Comparison of ENCODE assay signal across 17 cellular contexts in the genomic region with DNA sequence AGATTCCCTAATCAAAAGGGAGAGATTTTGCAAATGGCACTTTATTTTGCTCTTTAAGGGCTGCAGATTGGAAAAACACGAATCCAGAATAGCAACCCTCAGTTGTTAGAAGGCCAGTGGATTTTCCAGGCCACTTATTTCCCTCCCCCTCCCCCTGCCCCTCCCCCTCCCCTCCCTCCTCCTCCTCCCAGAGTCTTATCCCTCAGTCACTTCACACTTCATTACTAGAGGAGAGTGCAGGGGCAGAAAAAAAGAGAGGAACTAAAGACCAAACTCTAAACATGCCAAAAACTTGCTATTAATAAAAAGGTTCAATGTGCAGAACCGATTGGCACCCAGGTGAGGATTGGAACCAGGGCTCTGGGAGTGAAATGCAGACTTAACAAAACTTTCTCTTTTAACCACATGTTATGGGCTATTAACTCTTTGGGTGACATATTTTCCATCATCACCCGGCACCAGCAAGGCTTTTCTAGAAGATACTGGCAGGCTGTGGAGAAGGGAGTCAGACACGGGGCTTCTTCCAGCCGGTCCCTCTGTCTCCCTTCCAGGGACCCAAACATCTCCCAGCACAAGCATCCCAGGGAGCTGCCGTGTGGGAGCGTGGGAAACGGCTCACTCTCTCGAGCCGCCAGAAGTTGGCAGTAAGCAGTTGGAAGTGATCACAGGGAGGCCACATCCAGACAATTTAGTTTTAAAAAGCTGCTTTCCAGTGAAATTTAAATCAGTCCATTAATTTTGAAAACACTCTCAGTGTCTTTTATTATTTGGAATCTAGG. TPM values are rescaled to one million over a fixed set of nuclear protein-coding genes. Genes with fewer than 3 reads are reported as not detected.
A peak's percentile ranks its signal among the peaks of the same experiment; 100 is the strongest.
DNase-seq lines count a peak whose midpoint lies in the region; ATAC-seq, FAIRE-seq and TF ChIP-seq lines count a peak whose summit lies in the region.
"Had no signal": no experiment of that assay in that cellular context is flagged by ENCODE, and none has a peak within 500 bp of the region (broad histone marks: within the 10 kb centered on the region; RNA-seq: fewer than 3 reads in every experiment).

No MANE protein-coding gene starts in this region.

- no peak overlapping the region for H3K27ac ChIP-seq in BLaER1 treated with 17β-estradiol and CSF1 and Interleukin-3, amounts not matched to agents 10 nM and 100 nM
- H3K27ac ChIP-seq in GM12878 (ENCODE audit: control insufficient read depth, insufficient read depth): no peak overlapping the region
- H3K27ac ChIP-seq in osteoblast (ENCODE audit: low read depth, low read length): no peak overlapping the region
- H3K27ac ChIP-seq: C4-2B, pancreas, SJSA1 had no signal

- no peak for TF ChIP-seq CTCF in GM12878 (IDR thresholded peaks at IDR 0.05 in 2 of 3, conservative IDR thresholded peaks at IDR 0.05 in 1 of 3; ENCODE audit: control insufficient read depth in 2 of 3, extremely low read depth in 1 of 3, insufficient read depth in 1 of 3, low read depth in 3 of 3, low read length in 3 of 3)
- no peak for TF ChIP-seq CTCF in osteoblast (IDR thresholded peaks at IDR 0.05; ENCODE audit: extremely low read depth, low read depth, low read length)

- no peak for TF ChIP-seq RAD21 in GM12878 (IDR thresholded peaks at IDR 0.05; ENCODE audit: insufficient read depth, low read depth, low read length)

- no peaks in the 10 kb centered on the region for H3K27me3 ChIP-seq in BLaER1 treated with 17β-estradiol and CSF1 and Interleukin-3, amounts not matched to agents 10 nM and 100 nM
- H3K27me3 ChIP-seq in GM12878 (replicated peaks in 1 of 2; ENCODE audit: control insufficient read depth in 2 of 2, insufficient read depth in 2 of 2, low read length in 1 of 2) (no peaks in the 10 kb centered on the region), osteoblast (ENCODE audit: insufficient read depth, low read length) (no peaks in the 10 kb centered on the region)
- H3K27me3 ChIP-seq: pancreas, SJSA1 had no signal

- CTCF ChIA-PET in GM12878 (lab: Yijun Ruan, JAX): interaction anchor here (0.6 to 0.9 kb wide), 2 partner anchors 9 to 11 kb away, joined by 3 to 4 read pairs; no protein-coding TSS in a partner anchor

- 61% methylated on average over 10 of the region's 10 CpGs for WGBS in GM12878 (ENCODE audit: insufficient coverage, insufficient replicate concordance, low lambda C conversion rate, missing lambda C conversion rate)

- POLR2A ChIA-PET in GM12878 (lab: Charles Lee): interaction anchor here (0.6 to 1.1 kb wide), 2 partner anchors 51 to 707 kb away, joined by 3 read pairs; no protein-coding TSS in a partner anchor

- RAD21 ChIA-PET in GM12878 (lab: Charles Lee; ENCODE audit: unreplicated experiment): interaction anchor here (0.9 kb wide), 1 partner anchor 79 kb away, joined by 3 read pairs; no protein-coding TSS in a partner anchor

- H3K9me3 ChIP-seq in BLaER1 treated with 17β-estradiol and CSF1 and Interleukin-3, amounts not matched to agents 10 nM and 100 nM (replicated peaks in 1 of 11): 0 out of 22 replicates have a peak, but pooled peaks cover 0 to 5% (median 0%) of the 10 kb centered on the region in 11 experiments
- H3K9me3 ChIP-seq in GM12878 (replicated peaks; ENCODE audit: control insufficient read depth, insufficient read depth, low read length): no peaks in the 10 kb centered on the region; the same call in 2 of the 3 replicates
- no peaks in the 10 kb centered on the region for H3K9me3 ChIP-seq in osteoblast (ENCODE audit: low read depth, low read length)
- H3K9me3 ChIP-seq: pancreas, SJSA1 had no signal

- H3K79me2 ChIP-seq in GM12878 (ENCODE audit: control insufficient read depth, insufficient read depth, low read length): peaks cover 6% of the 10 kb centered on the region
- H3K79me2 ChIP-seq in osteoblast (ENCODE audit: insufficient read depth, low read length): no peaks in the 10 kb centered on the region

- TF ChIP-seq POLR2A in GM12878 (IDR thresholded peaks at IDR 0.05; ENCODE audit: low read depth, low read length): no peak

- peaks cover 15 to 28% (median 18%) of the 10 kb centered on the region in 10 experiments for H3K4me1 ChIP-seq in BLaER1 treated with 17β-estradiol and CSF1 and Interleukin-3, amounts not matched to agents 10 nM and 100 nM
- H3K4me1 ChIP-seq in GM12878 (ENCODE audit: control insufficient read depth, insufficient read depth, low read length) (peaks cover 3% of the 10 kb centered on the region; the same call in 1 of the 2 replicates), osteoblast (ENCODE audit: insufficient read depth, low read length) (peaks cover 7% of the 10 kb centered on the region)
- H3K4me1 ChIP-seq: pancreas, SJSA1 had no signal

- no peaks in the 10 kb centered on the region for H4K20me1 ChIP-seq in BLaER1 treated with 17β-estradiol and CSF1 and Interleukin-3, amounts not matched to agents 10 nM and 100 nM
- no peaks in the 10 kb centered on the region for H4K20me1 ChIP-seq in GM12878 (ENCODE audit: control insufficient read depth, insufficient read depth)
- no peaks in the 10 kb centered on the region for H4K20me1 ChIP-seq in osteoblast (ENCODE audit: insufficient read depth, low read length)

- no peak overlapping the region for H3K9ac ChIP-seq in BLaER1 treated with 17β-estradiol and CSF1 and Interleukin-3, amounts not matched to agents 10 nM and 100 nM
- no peak overlapping the region for H3K9ac ChIP-seq in GM12878 (ENCODE audit: control insufficient read depth, insufficient read depth, low read length)

- intact Hi-C loops in GM12878 (cut with micrococcal nuclease; ENCODE audit: unreplicated experiment) (no loop called here), left cardiac atrium (cut with DNase I) (loop anchor here in 1 of 2 donors (10.0 kb wide), 1 partner anchor 46 kb away; no protein-coding TSS in a partner anchor)

- FAIRE-seq in GM12878 (lab: Jason Lieb, UNC) (peak; percentile 41), frontal cortex (lab: Jason Lieb, UNC) (no peak)
- FAIRE-seq: pancreas, TTC549 had no signal

- H3K36me3 ChIP-seq in BLaER1 treated with 17β-estradiol and CSF1 and Interleukin-3, amounts not matched to agents 10 nM and 100 nM: no peaks in the 10 kb centered on the region
- H3K36me3 ChIP-seq in GM12878 (ENCODE audit: control insufficient read depth in 2 of 2, insufficient read depth in 2 of 2, low read length in 1 of 2): no peaks in the 10 kb centered on the region
- no peaks in the 10 kb centered on the region for H3K36me3 ChIP-seq in osteoblast (ENCODE audit: insufficient read depth, low read length)
- H3K36me3 ChIP-seq: pancreas had no signal

- H2AFZ ChIP-seq in GM12878 (ENCODE audit: control insufficient read depth, low read depth, low read length): no peak overlapping the region
- H2AFZ ChIP-seq in osteoblast (ENCODE audit: low read length): peak overlapping the region; percentile 73

- no TSS peak for BruUV-seq in GM12878 (replicated peaks; lab: Mats Ljungman, UMichigan)

- peak overlapping the region in 10 of 11 experiments; percentile 6 to 74 (median 66); a peak in 15 of 22 replicates for H3K4me2 ChIP-seq in BLaER1 treated with 17β-estradiol and CSF1 and Interleukin-3, amounts not matched to agents 10 nM and 100 nM
- H3K4me2 ChIP-seq in GM12878 (ENCODE audit: control insufficient read depth, insufficient read depth): no peak overlapping the region
- H3K4me2 ChIP-seq in osteoblast (ENCODE audit: insufficient read depth, low read length): peak overlapping the region; percentile 73

- no peak overlapping the region for H3K4me3 ChIP-seq in BLaER1 treated with 17β-estradiol and CSF1 and Interleukin-3, amounts not matched to agents 10 nM and 100 nM
- H3K4me3 ChIP-seq in GM12878: no peak overlapping the region
- peak overlapping the region; percentile 51 for H3K4me3 ChIP-seq in osteoblast (ENCODE audit: insufficient read depth, low read length)
- H3K4me3 ChIP-seq: pancreas, SJSA1 had no signal

- peak; percentile 69 for ATAC-seq in GM12878
- ATAC-seq in left cardiac atrium: peak; percentile 69 to 75
- no peak for ATAC-seq in HG03457 (IDR thresholded peaks at IDR 0.05; ENCODE audit: unreplicated experiment)
- ATAC-seq: pancreas; stimulated activated naive B cell treated with anti-CD40 and anti-IgM and Interleukin-4, amounts not matched to agents 10 μg/mL and 1 μg/mL and 100 μg/mL, for 72 hours had no signal

- SMC1A ChIA-PET in GM12878 (lab: Charles Lee; ENCODE audit: uncharacterized antibody, unreplicated experiment): interaction anchor here (1.3 kb wide), 1 partner anchor 79 kb away, joined by 3 read pairs; no protein-coding TSS in a partner anchor

- DNase-seq in GM12878 (ENCODE audit: low read depth, low spot score) (no peak), left cardiac atrium (no peak), osteoblast (ENCODE audit: insufficient read length, low spot score, missing footprints) (peak; percentile 90), frontal cortex (ENCODE audit: low spot score in 2 of 2) (no peak)
- DNase-seq in activated CD4-positive, alpha-beta T cell treated with anti-CD3 and anti-CD28 coated beads, Interleukin-2, amount 50 U/mL, for 4 hours: no peak
- no peak for DNase-seq in stimulated activated CD4-positive, alpha-beta T cell treated with anti-CD3 and anti-CD28 coated beads, Interleukin-2, amount 100 ng/mL, for 24 hours
- DNase-seq: activated naive CD4-positive, alpha-beta T cell treated with anti-CD3 and anti-CD28 coated beads, Interleukin-2, amount 50 U/mL, for 16 hours; KG1; NCI-H748 treated with DMSO at 0.1 percent for 48 hours; pancreas; stimulated activated CD4-positive, alpha-beta T cell treated with anti-CD3 and anti-CD28 coated beads, Interleukin-4, amount 100 ng/mL, for 24 hours; stimulated activated naive B cell treated with anti-CD40 and anti-IgM and Interleukin-4, amounts not matched to agents 10 μg/mL and 1 μg/mL and 100 μg/mL, for 72 hours had no signal

- in situ Hi-C loops in GM12878 (cut with MboI): no loop called here

- no peak for TF ChIP-seq EP300 in GM12878 (IDR thresholded peaks at IDR 0.05; ENCODE audit: borderline replicate concordance in 1 of 2, control insufficient read depth in 1 of 2, low read depth in 2 of 2, low read length in 2 of 2)

RNA-seq across cellular contexts. Expression of a gene that starts 13.6 kb away (rescaled TPM):
- 52.1 and 55.0 TPM in 2 replicates for total RNA-seq in GM12878 (2013; cell fraction: nucleolus; rRNA removed)
- total RNA-seq in GM12878 (2014; rRNA removed) (11.5 and 12.4 TPM in 2 replicates), GM12878 (2014; rRNA removed; fragmentation: Illumina TruSeq; extraction: Trizol) (6.1 and 6.4 TPM in 2 replicates), GM12878 (2021) (25.7 and 26.9 TPM in 2 replicates), left cardiac atrium (10 to 100 TPM; 70.6 to 86.8 TPM), osteoblast (40.2 and 46.3 TPM in 2 replicates), frontal cortex (11.0 TPM)
- polyA plus RNA-seq in GM12878 (2011; ENCODE audit: low read depth): 4.2 TPM
- polyA plus RNA-seq in GM12878 (2011; rRNA removed) (5.1 and 14.7 TPM in 2 replicates), GM12878 (2014; fragmentation: Illumina TruSeq; extraction: Trizol) (21.0 and 21.5 TPM in 2 replicates), GM12878 (2014; fragmentation: Nextera tagmentation; extraction: Ambion mirVana) (1 to 10 TPM; 4.2 to 4.9 TPM), GM12878 (2014; rRNA removed) (8.3 and 9.9 TPM in 2 replicates), GM12878 (2016; fragmentation: Nextera tagmentation; extraction: Ambion mirVana) (10 to 100 TPM; 11.1 to 13.0 TPM)
- polyA plus RNA-seq in GM12878 (2011; cell fraction: cytosol; rRNA removed): 10.7 and 18.2 TPM in 2 replicates
- polyA plus RNA-seq in GM12878 (2011; cell fraction: nucleus; rRNA removed): 23.8 and 26.9 TPM in 2 replicates
- polyA plus RNA-seq in GM12878 (2012): 6.0 and 10.1 TPM in 2 replicates
- polyA minus RNA-seq in GM12878 (2011; rRNA and poly(A)+ RNA removed): 16.6 and 21.5 TPM in 2 replicates
- polyA minus RNA-seq in GM12878 (2011; cell fraction: cytosol; rRNA and poly(A)+ RNA removed): 13.9 and 16.1 TPM in 2 replicates
- polyA minus RNA-seq in GM12878 (2011; cell fraction: nucleus; rRNA and poly(A)+ RNA removed): 8.1 and 10.8 TPM in 2 replicates
